In genomic region chr3:48426401-48426909, GRCh38 we compare ENCODE assay signal across 1 cellular context.
TF ChIP-seq lines count a peak whose summit lies in the region.

No MANE protein-coding gene starts in this region.

TF ChIP-seq in HepG2, 621 proteins besides CTCF, POLR2A, EP300 and RAD21 (continued from another document):
- TF ChIP-seq ZNF567 (CRISPR knock-in tag; IDR thresholded peaks at IDR 0.05; ENCODE audit: borderline replicate concordance): no peak
- TF ChIP-seq, protein P1, sequence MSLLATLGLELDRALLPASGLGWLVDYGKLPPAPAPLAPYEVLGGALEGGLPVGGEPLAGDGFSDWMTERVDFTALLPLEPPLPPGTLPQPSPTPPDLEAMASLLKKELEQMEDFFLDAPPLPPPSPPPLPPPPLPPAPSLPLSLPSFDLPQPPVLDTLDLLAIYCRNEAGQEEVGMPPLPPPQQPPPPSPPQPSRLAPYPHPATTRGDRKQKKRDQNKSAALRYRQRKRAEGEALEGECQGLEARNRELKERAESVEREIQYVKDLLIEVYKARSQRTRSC (CRISPR knock-in tag; IDR thresholded peaks at IDR 0.05; ENCODE audit: low read depth): no peak
- TF ChIP-seq SRSF4 (IDR thresholded peaks at IDR 0.05; ENCODE audit: low read depth, low read length, poor library complexity, severe bottlenecking): no peak
- TF ChIP-seq NFKB2 (CRISPR knock-in tag; IDR thresholded peaks at IDR 0.05; ENCODE audit: borderline replicate concordance): no peak
- TF ChIP-seq ZFAT (CRISPR knock-in tag; conservative IDR thresholded peaks at IDR 0.05): no peak
- TF ChIP-seq NR1H2 (CRISPR knock-in tag; IDR thresholded peaks at IDR 0.05; ENCODE audit: borderline replicate concordance, low read depth): 0 out of 2 replicates have a peak, but pooled peaks have one; percentile 28
- TF ChIP-seq, protein P2, sequence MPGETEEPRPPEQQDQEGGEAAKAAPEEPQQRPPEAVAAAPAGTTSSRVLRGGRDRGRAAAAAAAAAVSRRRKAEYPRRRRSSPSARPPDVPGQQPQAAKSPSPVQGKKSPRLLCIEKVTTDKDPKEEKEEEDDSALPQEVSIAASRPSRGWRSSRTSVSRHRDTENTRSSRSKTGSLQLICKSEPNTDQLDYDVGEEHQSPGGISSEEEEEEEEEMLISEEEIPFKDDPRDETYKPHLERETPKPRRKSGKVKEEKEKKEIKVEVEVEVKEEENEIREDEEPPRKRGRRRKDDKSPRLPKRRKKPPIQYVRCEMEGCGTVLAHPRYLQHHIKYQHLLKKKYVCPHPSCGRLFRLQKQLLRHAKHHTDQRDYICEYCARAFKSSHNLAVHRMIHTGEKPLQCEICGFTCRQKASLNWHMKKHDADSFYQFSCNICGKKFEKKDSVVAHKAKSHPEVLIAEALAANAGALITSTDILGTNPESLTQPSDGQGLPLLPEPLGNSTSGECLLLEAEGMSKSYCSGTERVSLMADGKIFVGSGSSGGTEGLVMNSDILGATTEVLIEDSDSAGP (CRISPR knock-in tag; IDR thresholded peaks at IDR 0.05; ENCODE audit: borderline replicate concordance): 0 out of 2 replicates have a peak, but pooled peaks have one; percentile 7
- no peak for TF ChIP-seq MYC (CRISPR knock-in tag; IDR thresholded peaks at IDR 0.05; ENCODE audit: borderline replicate concordance)
- TF ChIP-seq GLI4 (CRISPR knock-in tag; IDR thresholded peaks at IDR 0.05; ENCODE audit: borderline replicate concordance): no peak
- TF ChIP-seq KDM4B (CRISPR knock-in tag; IDR thresholded peaks at IDR 0.05): no peak
- TF ChIP-seq ZNF746 (CRISPR knock-in tag; IDR thresholded peaks at IDR 0.05): no peak
- no peak for TF ChIP-seq RARA (CRISPR knock-in tag; IDR thresholded peaks at IDR 0.05)
